ENCODE assay signal across 10 cellular contexts in genomic region chr16:73232555-73233422, GRCh38.
A peak's percentile ranks its signal among the peaks of the same experiment; 100 is the strongest.
DNase-seq lines count a peak whose midpoint lies in the region; ATAC-seq and TF ChIP-seq lines count a peak whose summit lies in the region.
"Had no signal": no experiment of that assay in that cellular context is flagged by ENCODE, and none has a peak within 500 bp of the region (broad histone marks: within the 10 kb centered on the region; RNA-seq: fewer than 3 reads in every experiment).

No MANE protein-coding gene starts in this region.

- peaks cover 0 to 14% of the 10 kb centered on the region in 2 donors for H3K27me3 ChIP-seq in body of pancreas

- no peak overlapping the region for H3K4me3 Mint-ChIP-seq in activated CD4-positive, alpha-beta memory T cell treated with anti-CD3 and anti-CD28 coated beads, Interleukin-2, amount 10 ng/mL, durations not matched to agents 7 days and 5 days
- no peak overlapping the region for H3K4me3 Mint-ChIP-seq in T-cell

- no peak overlapping the region for H3K27ac Mint-ChIP-seq in activated CD4-positive, alpha-beta memory T cell treated with anti-CD3 and anti-CD28 coated beads, Interleukin-2, amount 10 ng/mL, durations not matched to agents 7 days and 5 days
- H3K27ac Mint-ChIP-seq in T-cell: no peak overlapping the region

- peak in 1 of 3 donors; percentile 30 for TF ChIP-seq POLR2A in body of pancreas (IDR thresholded peaks at IDR 0.05)

- no peak for TF ChIP-seq CTCF in body of pancreas (IDR thresholded peaks at IDR 0.05)

- no peaks in the 10 kb centered on the region for H3K9me3 ChIP-seq in body of pancreas

- no peaks in the 10 kb centered on the region for H3K36me3 Mint-ChIP-seq in activated CD4-positive, alpha-beta memory T cell treated with anti-CD3 and anti-CD28 coated beads, Interleukin-2, amount 10 ng/mL, durations not matched to agents 7 days and 5 days (ENCODE audit: low read depth)
- no peaks in the 10 kb centered on the region for H3K36me3 Mint-ChIP-seq in T-cell

- CTCF ChIA-PET in activated CD4-positive, alpha-beta memory T cell treated with anti-CD3 and anti-CD28 coated beads, Interleukin-2, amount 10 ng/mL, durations not matched to agents 7 days and 5 days (lab: Charles Lee): no interaction called here
- CTCF ChIA-PET in T-cell (lab: Charles Lee): no interaction called here

- no peaks in the 10 kb centered on the region for H3K27me3 Mint-ChIP-seq in activated CD4-positive, alpha-beta memory T cell treated with anti-CD3 and anti-CD28 coated beads, Interleukin-2, amount 10 ng/mL, durations not matched to agents 7 days and 5 days
- H3K27me3 Mint-ChIP-seq in T-cell: peaks cover 0 to 2% of the 10 kb centered on the region in 2 donors

- POLR2A ChIA-PET in activated CD4-positive, alpha-beta memory T cell treated with anti-CD3 and anti-CD28 coated beads, Interleukin-2, amount 10 ng/mL, durations not matched to agents 7 days and 5 days (lab: Charles Lee): no interaction called here
- POLR2A ChIA-PET in T-cell (lab: Charles Lee): no interaction called here

- H3K27ac ChIP-seq in body of pancreas: peak overlapping the region in 2 of 4 donors; percentile 28 to 39
- H3K27ac ChIP-seq: C4-2B had no signal

- H3K36me3 ChIP-seq in body of pancreas (replicated peaks in 1 of 2; ENCODE audit: insufficient read depth in 1 of 2, low read depth in 2 of 2): no peaks in the 10 kb centered on the region

- H3K4me3 ChIP-seq in body of pancreas: peak overlapping the region; percentile 17 to 19

- WGBS in body of pancreas, 2 donors: 13 to 22% methylated on average over 27 of the region's 27 CpGs

- ATAC-seq in body of pancreas (peak; percentile 90), T-cell (replicated peaks in 1 of 4) (no peak)

- no peaks in the 10 kb centered on the region for H3K4me1 Mint-ChIP-seq in activated CD4-positive, alpha-beta memory T cell treated with anti-CD3 and anti-CD28 coated beads, Interleukin-2, amount 10 ng/mL, durations not matched to agents 7 days and 5 days
- no peaks in the 10 kb centered on the region for H3K4me1 Mint-ChIP-seq in T-cell

- peaks cover 15% of the 10 kb centered on the region for H3K9me3 Mint-ChIP-seq in activated CD4-positive, alpha-beta memory T cell treated with anti-CD3 and anti-CD28 coated beads, Interleukin-2, amount 10 ng/mL, durations not matched to agents 7 days and 5 days
- H3K9me3 Mint-ChIP-seq in T-cell: no peaks in the 10 kb centered on the region

- peak; percentile 10 to 32 for DNase-seq in NCI-H446 (lab: John Stamatoyannopoulos, UW)
- DNase-seq in NCI-H446 treated with DMSO at 0.1 percent for 48 hours (lab: John Stamatoyannopoulos, UW): no peak
- peak; percentile 50 to 72 (median 64) for DNase-seq in body of pancreas
- DNase-seq in kidney tubule cell (ENCODE audit: low spot score): peak; percentile 91
- peak; percentile 45 for DNase-seq in ureter (ENCODE audit: low spot score)
- DNase-seq in activated naive CD4-positive, alpha-beta T cell (lab: John Stamatoyannopoulos, UW): no peak
- no peak for DNase-seq in activated CD4-positive, alpha-beta memory T cell treated with anti-CD3 and anti-CD28 coated beads, Interleukin-2, amount 10 ng/mL, durations not matched to agents 7 days and 5 days
- DNase-seq in T-cell: no peak
- DNase-seq: activated gamma-delta T cell had no signal

- peaks cover 16% of the 10 kb centered on the region for H3K4me1 ChIP-seq in body of pancreas

- intact Hi-C loops in body of pancreas (cut with DNase I): no loop called here

Comparison
In these comparisons a context has a peak if more than half of its experiments do, and no peak if none do; other contexts are left out.
1. DNase-seq: peak in NCI-H446 (2 of 2), body of pancreas (4 of 4), kidney tubule cell (single experiment) and ureter (single experiment); none in NCI-H446 treated with DMSO at 0.1 percent for 48 hours (single experiment), activated naive CD4-positive, alpha-beta T cell (0 of 4), activated CD4-positive, alpha-beta memory T cell treated with anti-CD3 and anti-CD28 coated beads, Interleukin-2, amount 10 ng/mL, durations not matched to agents 7 days and 5 days (single experiment) and T-cell (0 of 34).